24 cellular contexts compared by ENCODE assay signal in genomic region chr3:129703913-129704312, GRCh38.
"Had no signal": no experiment of that assay in that cellular context is flagged by ENCODE, and none has a peak within 500 bp of the region (broad histone marks: within the 10 kb centered on the region; RNA-seq: fewer than 3 reads in every experiment).

No MANE protein-coding gene starts in this region.

- H3K4me1 ChIP-seq: body of pancreas, left lung, prostate gland had no signal

- DNase-seq: activated CD4-positive, alpha-beta T cell treated with anti-CD3 and anti-CD28 coated beads for 48 hours; activated CD8-positive, alpha-beta memory T cell treated with anti-CD3 and anti-CD28 coated beads, Interleukin-2, amount 50 U/mL, for 48 hours; activated CD8-positive, alpha-beta T cell treated with anti-CD3 and anti-CD28 coated beads, Interleukin-2, amount 10 ng/mL, durations not matched to agents 7 days and 5 days; activated naive CD4-positive, alpha-beta T cell treated with anti-CD3 and anti-CD28 coated beads for 36 hours; body of pancreas; dermis blood vessel endothelial cell; endodermal cell; foreskin melanocyte; heart right ventricle; islet precursor cell; left lung; natural killer cell; nucleus accumbens; stimulated activated CD4-positive, alpha-beta T cell treated with anti-CD3 and anti-CD28 coated beads, Interleukin-2, amount 100 ng/mL, for 24 hours; stimulated activated naive CD8-positive, alpha-beta T cell treated with anti-CD3 and anti-CD28 coated beads, Interleukin-15, Interleukin-2, amounts not matched to agents 100 U/mL and 50 U/mL, for 24 hours; T1000; upper lobe of left lung; WERI-Rb-1 had no signal

- H3K27me3 Mint-ChIP-seq: activated T-helper 17 cell treated with anti-CD3 and anti-CD28 coated beads, Interleukin-2, amount 50 U/mL, for 72 hours; central memory CD8-positive, alpha-beta T cell; memory B cell had no signal

- H3K4me3 Mint-ChIP-seq: activated CD8-positive, alpha-beta T cell treated with anti-CD3 and anti-CD28 coated beads, Interleukin-2, amount 10 ng/mL, durations not matched to agents 7 days and 5 days; activated naive CD4-positive, alpha-beta T cell treated with anti-CD3 and anti-CD28 coated beads for 36 hours; activated T-helper 17 cell treated with anti-CD3 and anti-CD28 coated beads, Interleukin-2, amount 50 U/mL, for 72 hours; central memory CD8-positive, alpha-beta T cell; endodermal cell; memory B cell; natural killer cell had no signal

- H3K9me3 ChIP-seq: body of pancreas, heart right ventricle, left lung, prostate gland, suprapubic skin, upper lobe of left lung had no signal

- H3K9me3 Mint-ChIP-seq: activated naive CD4-positive, alpha-beta T cell treated with anti-CD3 and anti-CD28 coated beads for 36 hours; activated T-helper 17 cell treated with anti-CD3 and anti-CD28 coated beads, Interleukin-2, amount 50 U/mL, for 72 hours; central memory CD8-positive, alpha-beta T cell; memory B cell; natural killer cell had no signal

- ATAC-seq: activated CD8-positive, alpha-beta T cell treated with anti-CD3 and anti-CD28 coated beads, Interleukin-2, amount 10 ng/mL, durations not matched to agents 7 days and 5 days; activated T-helper 17 cell treated with anti-CD3 and anti-CD28 coated beads, Interleukin-2, amount 50 U/mL, for 72 hours; body of pancreas; heart right ventricle; left lung; natural killer cell; sciatic nerve; stimulated activated naive CD8-positive, alpha-beta T cell treated with anti-CD3 and anti-CD28 coated beads, Interleukin-15, Interleukin-2, amounts not matched to agents 100 U/mL and 50 U/mL, for 24 hours had no signal

- H3K27ac Mint-ChIP-seq: activated CD8-positive, alpha-beta T cell treated with anti-CD3 and anti-CD28 coated beads, Interleukin-2, amount 10 ng/mL, durations not matched to agents 7 days and 5 days; activated naive CD4-positive, alpha-beta T cell treated with anti-CD3 and anti-CD28 coated beads for 36 hours; activated T-helper 17 cell treated with anti-CD3 and anti-CD28 coated beads, Interleukin-2, amount 50 U/mL, for 72 hours; endodermal cell; memory B cell; natural killer cell had no signal

- H3K36me3 ChIP-seq: heart right ventricle, left lung, prostate gland, suprapubic skin, upper lobe of left lung, WERI-Rb-1 had no signal

- H3K27ac ChIP-seq: body of pancreas, heart right ventricle, left lung, prostate gland, suprapubic skin, upper lobe of left lung, WERI-Rb-1 had no signal

- H3K4me1 Mint-ChIP-seq: activated T-helper 17 cell treated with anti-CD3 and anti-CD28 coated beads, Interleukin-2, amount 50 U/mL, for 72 hours had no signal

- H3K27me3 ChIP-seq: body of pancreas, heart right ventricle, left lung, suprapubic skin, upper lobe of left lung had no signal

- H3K4me3 ChIP-seq: body of pancreas, heart right ventricle, left lung, prostate gland, suprapubic skin, upper lobe of left lung had no signal

- H3K36me3 Mint-ChIP-seq: natural killer cell had no signal
